ENCODE assay signal across 20 cellular contexts in the genomic region with DNA sequence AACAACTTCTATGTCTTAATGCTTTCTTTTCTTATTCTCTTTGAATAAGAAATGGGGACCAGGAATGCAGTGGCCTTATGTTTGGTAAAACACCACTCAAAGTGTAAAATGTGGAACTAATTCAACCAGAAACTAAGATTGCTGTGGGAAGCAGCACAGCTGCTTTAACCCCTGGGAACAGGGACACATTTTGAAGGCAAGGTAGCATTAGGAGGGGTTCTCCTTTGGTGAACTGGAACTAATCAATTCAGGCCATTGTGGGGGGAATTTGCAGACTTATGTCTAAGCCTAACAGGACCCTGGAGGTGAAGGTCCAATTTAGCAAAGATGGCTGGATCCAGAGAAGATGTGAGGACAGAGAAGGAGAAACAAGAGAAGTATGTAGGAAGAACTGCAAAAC.
DNase-seq lines count a peak whose midpoint lies in the region; ATAC-seq and TF ChIP-seq lines count a peak whose summit lies in the region.
"Had no signal": no experiment of that assay in that cellular context is flagged by ENCODE, and none has a peak within 500 bp of the region (broad histone marks: within the 10 kb centered on the region; RNA-seq: fewer than 3 reads in every experiment).

No MANE protein-coding gene starts in this region.

- no peaks in the 10 kb centered on the region for H3K9me3 Mint-ChIP-seq in HFFc6
- no peaks in the 10 kb centered on the region for H3K9me3 Mint-ChIP-seq in chondrocyte (ENCODE audit: low read depth)
- H3K9me3 Mint-ChIP-seq in osteocyte (ENCODE audit: unreplicated experiment): no peaks in the 10 kb centered on the region
- H3K9me3 Mint-ChIP-seq: CD8-positive, alpha-beta T cell had no signal

- no peaks in the 10 kb centered on the region for H3K27me3 ChIP-seq in thyroid gland
- no peaks in the 10 kb centered on the region for H3K27me3 ChIP-seq in transverse colon
- H3K27me3 ChIP-seq in mesendoderm (ENCODE audit: insufficient read depth, low read length, poor library complexity): no peaks in the 10 kb centered on the region
- H3K27me3 ChIP-seq: BLaER1 had no signal

- TF ChIP-seq EP300 in transverse colon (IDR thresholded peaks at IDR 0.05; ENCODE audit: low read depth): no peak

- H2BK5ac ChIP-seq in mesendoderm (ENCODE audit: low read length): no peak overlapping the region

- peaks cover 61% of the 10 kb centered on the region for H3K36me3 Mint-ChIP-seq in HFFc6 (ENCODE audit: low read depth)
- H3K36me3 Mint-ChIP-seq in chondrocyte (ENCODE audit: low read depth): peaks cover 63% of the 10 kb centered on the region
- H3K36me3 Mint-ChIP-seq in osteocyte (ENCODE audit: unreplicated experiment): peaks cover 65% of the 10 kb centered on the region

- TF ChIP-seq CTCF in HFFc6 (IDR thresholded peaks at IDR 0.05): no peak
- no peak for TF ChIP-seq CTCF in chondrocyte (IDR thresholded peaks at IDR 0.05)
- no peak for TF ChIP-seq CTCF in osteocyte (IDR thresholded peaks at IDR 0.05)
- no peak for TF ChIP-seq CTCF in thyroid gland (IDR thresholded peaks at IDR 0.05)
- no peak for TF ChIP-seq CTCF in transverse colon (IDR thresholded peaks at IDR 0.05)

- no peak overlapping the region for H2AK5ac ChIP-seq in mesendoderm (ENCODE audit: low read length)

- TF ChIP-seq POLR2A in thyroid gland (IDR thresholded peaks at IDR 0.05) (no peak), transverse colon (IDR thresholded peaks at IDR 0.05) (no peak)

- H3K18ac ChIP-seq in mesendoderm (ENCODE audit: low read length): no peak overlapping the region

- H3K4me3 Mint-ChIP-seq in HFFc6: no peak overlapping the region
- no peak overlapping the region for H3K4me3 Mint-ChIP-seq in chondrocyte (ENCODE audit: unreplicated experiment)
- no peak overlapping the region for H3K4me3 Mint-ChIP-seq in osteocyte (ENCODE audit: unreplicated experiment)
- H3K4me3 Mint-ChIP-seq: B cell; CD4-positive, CD25-positive, alpha-beta regulatory T cell; CD8-positive, alpha-beta T cell had no signal

- H2BK120ac ChIP-seq in mesendoderm (ENCODE audit: low read depth, low read length): no peak overlapping the region

- in situ Hi-C loops in transverse colon (cut with MboI; ENCODE audit: low pct_ligation_motif_present in 1 of 4, low pct_unique_long_range_greater_than_20kb in 1 of 4, low sequenced_read_pairs in 3 of 4): no loop called here

- ATAC-seq in HG03521 (IDR thresholded peaks at IDR 0.05; ENCODE audit: unreplicated experiment) (no peak), HG02885 (IDR thresholded peaks at IDR 0.05; ENCODE audit: poor library complexity, unreplicated experiment) (no peak)
- ATAC-seq: CD8-positive, alpha-beta T cell had no signal

- H3K27ac ChIP-seq in thyroid gland (peak overlapping the region in 2 of 3 donors; percentile 6 to 41), transverse colon (no peak overlapping the region), mesendoderm (ENCODE audit: low read depth, low read length) (no peak overlapping the region)
- H3K27ac ChIP-seq: 22Rv1, BLaER1, C4-2B, GM23248 had no signal

- no peaks in the 10 kb centered on the region for H3K9me3 ChIP-seq in thyroid gland
- no peaks in the 10 kb centered on the region for H3K9me3 ChIP-seq in transverse colon
- H3K9me3 ChIP-seq: Caco-2 had no signal

- no peak overlapping the region for H3K56ac ChIP-seq in mesendoderm (ENCODE audit: low read length)

- peak overlapping the region; percentile 55; the same call in 1 of the 2 replicates for H3K27ac Mint-ChIP-seq in HFFc6
- H3K27ac Mint-ChIP-seq in chondrocyte (ENCODE audit: unreplicated experiment): peak overlapping the region; percentile 80
- H3K27ac Mint-ChIP-seq in osteocyte (ENCODE audit: unreplicated experiment): peak overlapping the region; percentile 32
- H3K27ac Mint-ChIP-seq: B cell; CD4-positive, CD25-positive, alpha-beta regulatory T cell; CD8-positive, alpha-beta T cell had no signal

- H3K4me1 Mint-ChIP-seq in HFFc6 (ENCODE audit: low read depth) (peaks cover 14% of the 10 kb centered on the region), chondrocyte (ENCODE audit: low read depth) (peaks cover 34% of the 10 kb centered on the region), osteocyte (ENCODE audit: unreplicated experiment) (peaks cover 28% of the 10 kb centered on the region)

- H3K79me1 ChIP-seq in mesendoderm (ENCODE audit: low read length): no peaks in the 10 kb centered on the region

- H3K27me3 Mint-ChIP-seq in HFFc6 (ENCODE audit: insufficient read depth) (no peaks in the 10 kb centered on the region; the same call in none of the 2 replicates), chondrocyte (ENCODE audit: low read depth) (no peaks in the 10 kb centered on the region), osteocyte (ENCODE audit: unreplicated experiment) (no peaks in the 10 kb centered on the region)
- H3K27me3 Mint-ChIP-seq: B cell had no signal

- H4K5ac ChIP-seq in mesendoderm (ENCODE audit: low read length): no peak overlapping the region

- peaks cover 36 to 44% of the 10 kb centered on the region in 2 donors for H3K4me1 ChIP-seq in thyroid gland
- H3K4me1 ChIP-seq in transverse colon: peaks cover 4 to 16% (median 4%) of the 10 kb centered on the region in 4 donors
- no peaks in the 10 kb centered on the region for H3K4me1 ChIP-seq in mesendoderm (ENCODE audit: control insufficient read depth, low read depth, low read length)
- H3K4me1 ChIP-seq: Caco-2 had no signal

- no peak overlapping the region for H3K23ac ChIP-seq in mesendoderm (ENCODE audit: low read length)

- H3K4me3 ChIP-seq in thyroid gland (replicated peaks in 1 of 3) (no peak overlapping the region), transverse colon (no peak overlapping the region), mesendoderm (ENCODE audit: low read length) (no peak overlapping the region)
- H3K4me3 ChIP-seq: BLaER1, GM23248 had no signal

- DNase-seq in HFFc6: no peak
- DNase-seq in chondrocyte (ENCODE audit: low spot score): no peak
- no peak for DNase-seq in osteocyte (ENCODE audit: extremely low spot score, unreplicated experiment)
- no peak for DNase-seq in thyroid gland
- DNase-seq in transverse colon: no peak
- no peak for DNase-seq in mesendoderm
- DNase-seq: Caco-2; CD4-positive, CD25-positive, alpha-beta regulatory T cell; CD8-positive, alpha-beta T cell; DMS153; DND-41; GM23248; H7; HCEC 1CT had no signal

- H3K9ac ChIP-seq in mesendoderm (ENCODE audit: low read length): no peak overlapping the region
- H3K9ac ChIP-seq: BLaER1, GM23248 had no signal

- H4K8ac ChIP-seq in mesendoderm (ENCODE audit: low read depth, low read length): no peak overlapping the region

- no peak overlapping the region for H3K4ac ChIP-seq in mesendoderm (ENCODE audit: low read depth, low read length)

- H3K4me2 ChIP-seq in mesendoderm (ENCODE audit: low read length): no peak overlapping the region
- H3K4me2 ChIP-seq: BLaER1 had no signal

- H3K79me2 ChIP-seq in mesendoderm (ENCODE audit: control insufficient read depth, insufficient read depth, low read length): no peaks in the 10 kb centered on the region

- peaks cover 5 to 12% of the 10 kb centered on the region in 2 donors for H3K36me3 ChIP-seq in thyroid gland
- peaks cover 0 to 4% (median 0%) of the 10 kb centered on the region in 4 donors for H3K36me3 ChIP-seq in transverse colon
- no peaks in the 10 kb centered on the region for H3K36me3 ChIP-seq in mesendoderm (ENCODE audit: control insufficient read depth, insufficient read depth, low read length)

- H2BK15ac ChIP-seq in mesendoderm (replicated peaks; ENCODE audit: low read depth): no peak overlapping the region

- intact Hi-C loops in thyroid gland (cut with DNase I) (no loop called here), transverse colon (cut with DNase I; ENCODE audit: low total_unique reads) (no loop called here)

Comparison
In these comparisons a context has a peak if more than half of its experiments do, and no peak if none do; other contexts are left out.
1. H3K27ac ChIP-seq: peak in thyroid gland (2 of 3); none in transverse colon (0 of 4) and mesendoderm (single experiment).
2. Peak in every context shown above with its lines, with median percentiles within 50 percentile points of each other: H3K27ac Mint-ChIP-seq.